15 cellular contexts compared by ENCODE assay signal in genomic region chr9:70387663-70388062, GRCh38. TPM values are rescaled to one million over a fixed set of nuclear protein-coding genes. Genes with fewer than 3 reads are reported as not detected.
DNase-seq lines count a peak whose midpoint lies in the region; ATAC-seq and TF ChIP-seq lines count a peak whose summit lies in the region.
"Had no signal": no experiment of that assay in that cellular context is flagged by ENCODE, and none has a peak within 500 bp of the region (broad histone marks: within the 10 kb centered on the region; RNA-seq: fewer than 3 reads in every experiment).

No MANE protein-coding gene starts in this region.

- TF ChIP-seq CTCF in osteocyte (IDR thresholded peaks at IDR 0.05): no peak

- no peak for ATAC-seq in activated CD4-positive, alpha-beta T cell treated with anti-CD3 and anti-CD28 coated beads for 36 hours
- no peak for ATAC-seq in right cardiac atrium
- no peak for ATAC-seq in left cardiac atrium
- no peak for ATAC-seq in GM18517 (IDR thresholded peaks at IDR 0.05; ENCODE audit: unreplicated experiment)
- ATAC-seq: GM12878 had no signal

- H3K9me3 Mint-ChIP-seq in activated CD4-positive, alpha-beta T cell treated with anti-CD3 and anti-CD28 coated beads for 36 hours (ENCODE audit: low read depth): no peaks in the 10 kb centered on the region
- H3K9me3 Mint-ChIP-seq in osteocyte (ENCODE audit: unreplicated experiment): no peaks in the 10 kb centered on the region
- H3K9me3 Mint-ChIP-seq: CD4-positive, CD25-positive, alpha-beta regulatory T cell had no signal

- H3K4me3 ChIP-seq in right cardiac atrium (ENCODE audit: low read length): no peak overlapping the region
- H3K4me3 ChIP-seq: BLaER1 treated with 17β-estradiol and CSF1 and Interleukin-3, amounts not matched to agents 10 nM and 100 nM; GM12878; HAP-1 had no signal

- no peak overlapping the region for H3K4me3 Mint-ChIP-seq in activated CD4-positive, alpha-beta T cell treated with anti-CD3 and anti-CD28 coated beads for 36 hours
- H3K4me3 Mint-ChIP-seq in osteocyte (ENCODE audit: unreplicated experiment): no peak overlapping the region

- intact Hi-C loops in activated CD4-positive, alpha-beta T cell treated with anti-CD3 and anti-CD28 coated beads for 36 hours (cut with DNase I, micrococcal nuclease): no loop called here
- intact Hi-C loops in right cardiac atrium (cut with DNase I) (no loop called here), left cardiac atrium (cut with DNase I) (no loop called here)

- H3K4me1 ChIP-seq in right cardiac atrium (ENCODE audit: control insufficient read depth, insufficient read depth, low read length): peaks cover 25% of the 10 kb centered on the region

- peaks cover 48% of the 10 kb centered on the region for H3K4me1 Mint-ChIP-seq in activated CD4-positive, alpha-beta T cell treated with anti-CD3 and anti-CD28 coated beads for 36 hours
- H3K4me1 Mint-ChIP-seq in osteocyte (ENCODE audit: unreplicated experiment): peaks cover 59% of the 10 kb centered on the region

- DNase-seq in activated CD4-positive, alpha-beta T cell treated with anti-CD3 and anti-CD28 coated beads for 36 hours: no peak
- DNase-seq in activated CD4-positive, alpha-beta T cell treated with anti-CD3 and anti-CD28 coated beads for 1 hour: no peak
- peak in 2 of 3 donors; percentile 55 to 72 for DNase-seq in right cardiac atrium
- no peak for DNase-seq in left cardiac atrium
- no peak for DNase-seq in osteocyte (ENCODE audit: extremely low spot score, unreplicated experiment)
- no peak for DNase-seq in GDM1 (lab: John Stamatoyannopoulos, UW)
- DNase-seq: Calu3; CD4-positive, CD25-positive, alpha-beta regulatory T cell; DMS 273 treated with DMSO at 0.1 percent for 48 hours; GOT3 had no signal

- H3K27ac ChIP-seq in right cardiac atrium (ENCODE audit: low read length): no peak overlapping the region
- H3K27ac ChIP-seq: 22Rv1; BLaER1 treated with 17β-estradiol and CSF1 and Interleukin-3, amounts not matched to agents 10 nM and 100 nM had no signal

- 90% methylated on average over 23 of the region's 23 CpGs for WGBS in right cardiac atrium

- CTCF ChIA-PET in activated CD4-positive, alpha-beta T cell treated with anti-CD3 and anti-CD28 coated beads for 36 hours (lab: Charles Lee): no interaction called here

- peak overlapping the region; percentile 20 for H3K27ac Mint-ChIP-seq in activated CD4-positive, alpha-beta T cell treated with anti-CD3 and anti-CD28 coated beads for 36 hours
- peak overlapping the region; percentile 51 for H3K27ac Mint-ChIP-seq in osteocyte (ENCODE audit: unreplicated experiment)

- no peaks in the 10 kb centered on the region for H3K27me3 Mint-ChIP-seq in activated CD4-positive, alpha-beta T cell treated with anti-CD3 and anti-CD28 coated beads for 36 hours
- H3K27me3 Mint-ChIP-seq in osteocyte (ENCODE audit: unreplicated experiment): no peaks in the 10 kb centered on the region
- H3K27me3 Mint-ChIP-seq: CD4-positive, CD25-positive, alpha-beta regulatory T cell had no signal

- POLR2A ChIA-PET in activated CD4-positive, alpha-beta T cell treated with anti-CD3 and anti-CD28 coated beads for 36 hours (lab: Charles Lee): no interaction called here

- H3K27me3 ChIP-seq in right cardiac atrium (ENCODE audit: control insufficient read depth, insufficient read depth): no peaks in the 10 kb centered on the region
- H3K27me3 ChIP-seq: BLaER1 treated with 17β-estradiol and CSF1 and Interleukin-3, amounts not matched to agents 10 nM and 100 nM had no signal

- H3K36me3 Mint-ChIP-seq in activated CD4-positive, alpha-beta T cell treated with anti-CD3 and anti-CD28 coated beads for 36 hours (ENCODE audit: low read depth): peaks cover 37% of the 10 kb centered on the region
- peaks cover 44% of the 10 kb centered on the region for H3K36me3 Mint-ChIP-seq in osteocyte (ENCODE audit: unreplicated experiment)

- no peaks in the 10 kb centered on the region for H3K9me3 ChIP-seq in right cardiac atrium (ENCODE audit: control insufficient read depth, low read length)
- H3K9me3 ChIP-seq: BLaER1 treated with 17β-estradiol and CSF1 and Interleukin-3, amounts not matched to agents 10 nM and 100 nM; HAP-1 had no signal

RNA-seq across cellular contexts. Expression of gene KLF9, which starts 26.8 kb away (rescaled TPM):
- total RNA-seq in activated CD4-positive, alpha-beta T cell treated with anti-CD3 and anti-CD28 coated beads for 36 hours: 10 to 100 TPM; 20.2 to 22.3 TPM
- total RNA-seq in right cardiac atrium (10 to 100 TPM; 59.3 to 76.6 (median 72.6) TPM), left cardiac atrium (10 to 100 TPM; 56.2 to 78.9 TPM), osteocyte (83.4 and 85.3 TPM in 2 replicates)
- polyA plus RNA-seq in right cardiac atrium: 39.5 TPM

Comparison
In these comparisons a context has a peak if more than half of its experiments do, and no peak if none do; other contexts are left out.
1. DNase-seq: peak in right cardiac atrium (2 of 3); none in activated CD4-positive, alpha-beta T cell treated with anti-CD3 and anti-CD28 coated beads for 36 hours (single experiment), activated CD4-positive, alpha-beta T cell treated with anti-CD3 and anti-CD28 coated beads for 1 hour (single experiment), left cardiac atrium (single experiment), osteocyte (single experiment) and GDM1 (single experiment).